In the genomic region with DNA sequence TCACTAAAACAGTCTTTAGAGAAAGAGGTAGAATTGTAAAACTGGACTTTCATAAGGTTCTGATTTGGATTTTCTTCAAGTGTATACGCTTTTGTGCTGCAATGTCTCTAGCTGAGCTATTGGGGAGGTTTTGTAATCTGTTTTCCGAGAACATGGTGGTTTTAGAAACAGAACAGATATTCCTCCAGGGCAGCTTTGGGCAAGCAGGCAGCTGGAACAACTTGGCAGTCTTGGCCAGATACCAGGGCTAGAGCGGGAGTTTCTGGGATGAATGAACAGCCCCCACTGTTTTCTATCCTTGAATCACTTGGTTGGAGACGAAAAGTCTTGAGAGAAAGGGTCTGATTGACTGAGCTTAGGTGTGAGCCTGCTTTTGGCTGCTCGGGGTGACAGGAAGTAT, we compare ENCODE assay signal across 19 cellular contexts. TPM values are rescaled to one million over a fixed set of nuclear protein-coding genes. Genes with fewer than 3 reads are reported as not detected.
DNase-seq lines count a peak whose midpoint lies in the region; ATAC-seq and TF ChIP-seq lines count a peak whose summit lies in the region.
"Had no signal": no experiment of that assay in that cellular context is flagged by ENCODE, and none has a peak within 500 bp of the region (broad histone marks: within the 10 kb centered on the region; RNA-seq: fewer than 3 reads in every experiment).

No MANE protein-coding gene starts in this region.

- WGBS in body of pancreas, 2 donors = 51 to 65% methylated on average over 5 of the region's 5 CpGs

- no peaks in the 10 kb centered on the region for H3K9me3 Mint-ChIP-seq in natural killer cell treated with Interleukin-12 subunit alpha and Interleukin-12 subunit beta and Interleukin-15 and Interleukin-18, amount 100 ng/mL, for 72 hours

- intact Hi-C loops in body of pancreas (cut with DNase I) = no loop called here

- no peak overlapping the region for H3K27ac Mint-ChIP-seq in natural killer cell treated with Interleukin-12 subunit alpha and Interleukin-12 subunit beta and Interleukin-15 and Interleukin-18, amount 100 ng/mL, for 72 hours
- H3K27ac Mint-ChIP-seq: activated naive CD4-positive, alpha-beta T cell treated with anti-CD3 and anti-CD28 coated beads, Interleukin-2, amount 10 ng/mL, durations not matched to agents 7 days and 5 days; CD4-positive, alpha-beta memory T cell; H9 had no signal

- in situ Hi-C loops in G401 (cut with HindIII; ENCODE audit: low sequenced_read_pairs) = loop anchor here (25.0 kb wide), 1 partner anchor 294 kb away; no protein-coding TSS in a partner anchor

- no peaks in the 10 kb centered on the region for H3K27me3 Mint-ChIP-seq in natural killer cell treated with Interleukin-12 subunit alpha and Interleukin-12 subunit beta and Interleukin-15 and Interleukin-18, amount 100 ng/mL, for 72 hours
- H3K27me3 Mint-ChIP-seq: CD4-positive, alpha-beta memory T cell had no signal

- no peak overlapping the region for H3K4me3 Mint-ChIP-seq in natural killer cell treated with Interleukin-12 subunit alpha and Interleukin-12 subunit beta and Interleukin-15 and Interleukin-18, amount 100 ng/mL, for 72 hours
- H3K4me3 Mint-ChIP-seq: activated naive CD4-positive, alpha-beta T cell treated with anti-CD3 and anti-CD28 coated beads, Interleukin-2, amount 10 ng/mL, durations not matched to agents 7 days and 5 days; CD4-positive, alpha-beta memory T cell; H9 had no signal

- H3K4me3 ChIP-seq in body of pancreas = no peak overlapping the region
- H3K4me3 ChIP-seq: gastrocnemius medialis, left ventricle myocardium inferior, spleen, upper lobe of left lung had no signal

- H3K36me3 ChIP-seq in body of pancreas (replicated peaks in 1 of 2; ENCODE audit: insufficient read depth in 1 of 2, low read depth in 2 of 2) = no peaks in the 10 kb centered on the region
- H3K36me3 ChIP-seq: gastrocnemius medialis, left ventricle myocardium inferior, spleen, upper lobe of left lung had no signal

- peak overlapping the region in 1 of 4 donors; percentile 13 for H3K27ac ChIP-seq in body of pancreas
- H3K27ac ChIP-seq: gastrocnemius medialis, left ventricle myocardium inferior, upper lobe of left lung had no signal

- H3K4me1 ChIP-seq in body of pancreas = peaks cover 12% of the 10 kb centered on the region
- H3K4me1 ChIP-seq: upper lobe of left lung had no signal

- DNase-seq in G401 (ENCODE audit: low spot score) = peak; percentile 49
- DNase-seq in body of pancreas = no peak
- DNase-seq in fibroblast of the conjunctiva (ENCODE audit: low read depth) = peak; percentile 40
- DNase-seq in renal cortical epithelial cell (ENCODE audit: low read depth) = peak; percentile 82
- DNase-seq in natural killer cell treated with Interleukin-12 subunit alpha and Interleukin-12 subunit beta and Interleukin-15 and Interleukin-18, amount 100 ng/mL, for 72 hours (ENCODE audit: low spot score) = no peak
- no peak for DNase-seq in effector CD4-positive, alpha-beta T cell
- no peak for DNase-seq in retina
- DNase-seq: ACHN; activated naive CD4-positive, alpha-beta T cell treated with anti-CD3 and anti-CD28 coated beads, Interleukin-2, amount 10 ng/mL, durations not matched to agents 7 days and 5 days; activated T-cell treated with anti-CD3 and anti-CD28 coated beads, Interleukin-2, amount 50 U/mL, for 1 hour; CD4-positive, alpha-beta memory T cell; DMS79 treated with DMSO at 0.1 percent for 48 hours; gastrocnemius medialis; H9; left ventricle myocardium inferior; NCI-H345; spleen; upper lobe of left lung had no signal

- H3K9me3 ChIP-seq in body of pancreas = no peaks in the 10 kb centered on the region
- H3K9me3 ChIP-seq: gastrocnemius medialis, upper lobe of left lung had no signal

- TF ChIP-seq CTCF in body of pancreas (IDR thresholded peaks at IDR 0.05) = no peak

- peaks cover 4% of the 10 kb centered on the region for H3K36me3 Mint-ChIP-seq in natural killer cell treated with Interleukin-12 subunit alpha and Interleukin-12 subunit beta and Interleukin-15 and Interleukin-18, amount 100 ng/mL, for 72 hours
- H3K36me3 Mint-ChIP-seq: activated naive CD4-positive, alpha-beta T cell treated with anti-CD3 and anti-CD28 coated beads, Interleukin-2, amount 10 ng/mL, durations not matched to agents 7 days and 5 days had no signal

- peaks cover 5 to 18% of the 10 kb centered on the region in 2 donors for H3K4me1 Mint-ChIP-seq in natural killer cell treated with Interleukin-12 subunit alpha and Interleukin-12 subunit beta and Interleukin-15 and Interleukin-18, amount 100 ng/mL, for 72 hours (ENCODE audit: low read depth in 2 of 2)
- H3K4me1 Mint-ChIP-seq: H9 had no signal

- ATAC-seq in body of pancreas (peak; percentile 26), HG03457 (IDR thresholded peaks at IDR 0.05; ENCODE audit: unreplicated experiment) (no peak)
- no peak for ATAC-seq in natural killer cell treated with Interleukin-12 subunit alpha and Interleukin-12 subunit beta and Interleukin-15 and Interleukin-18, amount 100 ng/mL, for 72 hours
- ATAC-seq: gastrocnemius medialis had no signal

- TF ChIP-seq POLR2A in body of pancreas (IDR thresholded peaks at IDR 0.05) = no peak

- no peaks in the 10 kb centered on the region for H3K27me3 ChIP-seq in body of pancreas
- H3K27me3 ChIP-seq: gastrocnemius medialis, spleen, upper lobe of left lung had no signal

RNA-seq across cellular contexts. Expression of a gene that starts 17.1 kb away (rescaled TPM):
- 0.54 and 2.5 TPM in 2 replicates for total RNA-seq in G401 (2014; rRNA removed; shearing (Covaris generic))
- total RNA-seq in body of pancreas (1 to 10 TPM in 1 of 2 donors, under 1 TPM in 1; 0.66 to 1.6 TPM), renal cortical epithelial cell (2.6 and 4.8 TPM in 2 replicates)
- total RNA-seq in natural killer cell treated with Interleukin-12 subunit alpha and Interleukin-12 subunit beta and Interleukin-15 and Interleukin-18, amount 100 ng/mL, for 72 hours = 1 to 10 TPM in 1 of 2 donors, under 1 TPM in 1; 0.83 to 5.4 TPM

Comparison
In these comparisons a context has a peak if more than half of its experiments do, and no peak if none do; other contexts are left out.
1. DNase-seq: peak in G401 (single experiment), fibroblast of the conjunctiva (single experiment) and renal cortical epithelial cell (single experiment); none in body of pancreas (0 of 4), natural killer cell treated with Interleukin-12 subunit alpha and Interleukin-12 subunit beta and Interleukin-15 and Interleukin-18, amount 100 ng/mL, for 72 hours (single experiment), effector CD4-positive, alpha-beta T cell (single experiment) and retina (single experiment).